18 cellular contexts compared by ENCODE assay signal in genomic region chr11:2207773-2208621, GRCh38. TPM values are rescaled to one million over a fixed set of nuclear protein-coding genes. Genes with fewer than 3 reads are reported as not detected.
DNase-seq lines count a peak whose midpoint lies in the region; ATAC-seq and TF ChIP-seq lines count a peak whose summit lies in the region.
"Had no signal": no experiment of that assay in that cellular context is flagged by ENCODE, and none has a peak within 500 bp of the region (broad histone marks: within the 10 kb centered on the region; RNA-seq: fewer than 3 reads in every experiment).

No MANE protein-coding gene starts in this region.

- H3K27me3 ChIP-seq in SK-N-SH (ENCODE audit: insufficient read depth): no peaks in the 10 kb centered on the region

- no peak for TF ChIP-seq CTCF in SK-N-SH (IDR thresholded peaks at IDR 0.05)
- no peak for TF ChIP-seq CTCF in WTC11 (IDR thresholded peaks at IDR 0.05)

- H3K79me2 ChIP-seq in SK-N-SH (ENCODE audit: insufficient read depth): no peaks in the 10 kb centered on the region

- peak; percentile 45 for DNase-seq in SK-N-SH
- DNase-seq in WTC11 (ENCODE audit: low spot score): no peak
- peak; percentile 3 for DNase-seq in hepatic stellate cell (ENCODE audit: low spot score)
- peak; percentile 37 for DNase-seq in sciatic nerve (ENCODE audit: low spot score)
- no peak for DNase-seq in NCI-H1417 treated with DMSO at 0.1 percent for 48 hours (lab: John Stamatoyannopoulos, UW)
- no peak for DNase-seq in NCI-H510A (lab: John Stamatoyannopoulos, UW)
- DNase-seq: activated B cell treated with CpG ODN at 0.5 μM for 24 hours; activated gamma-delta T cell; brain microvascular endothelial cell; effector memory CD8-positive, alpha-beta T cell; EL; foreskin fibroblast; IMR-90; stimulated activated CD4-positive, alpha-beta T cell treated with anti-CD3 and anti-CD28 coated beads, Interleukin-4, amount 100 ng/mL, for 1 hour had no signal

- H3K4me1 ChIP-seq in SK-N-SH (ENCODE audit: control insufficient read depth in 1 of 2, insufficient read depth in 2 of 2, low read depth in 1 of 2, low read length in 1 of 2): peaks cover 0 to 21% of the 10 kb centered on the region in 2 experiments; a peak in 1 of 4 replicates

- H3K27ac ChIP-seq in SK-N-SH (ENCODE audit: low read depth in 2 of 2, low read length in 1 of 2): no peak overlapping the region; a peak in 1 of 4 replicates
- H3K27ac ChIP-seq: 22Rv1, brain microvascular endothelial cell had no signal

- H3K27ac Mint-ChIP-seq in WTC11: peak overlapping the region; percentile 45; the same call in 1 of the 2 replicates
- H3K27ac Mint-ChIP-seq: activated B cell treated with CpG ODN at 0.5 μM for 24 hours; effector memory CD8-positive, alpha-beta T cell had no signal

- no peak overlapping the region for H3K4me2 ChIP-seq in SK-N-SH

- no peaks in the 10 kb centered on the region for H3K9me3 ChIP-seq in SK-N-SH

- H2AFZ ChIP-seq in SK-N-SH (ENCODE audit: low read depth): no peak overlapping the region

- H3K27me3 Mint-ChIP-seq in WTC11 (ENCODE audit: low read depth): peaks cover 15% of the 10 kb centered on the region; the same call in 1 of the 2 replicates

- no peak overlapping the region for H3K4me3 ChIP-seq in SK-N-SH (ENCODE audit: low read depth in 2 of 2, low read length in 1 of 2)

- H3K36me3 Mint-ChIP-seq in WTC11: no peaks in the 10 kb centered on the region

- H3K4me3 Mint-ChIP-seq in WTC11: no peak overlapping the region
- H3K4me3 Mint-ChIP-seq: activated B cell treated with CpG ODN at 0.5 μM for 24 hours had no signal

- H3K9ac ChIP-seq in SK-N-SH: no peak overlapping the region

- no peaks in the 10 kb centered on the region for H3K9me2 ChIP-seq in SK-N-SH

- POLR2A ChIA-PET in SK-N-SH (lab: Yijun Ruan, JAX) (interaction anchor here (1.3 kb wide), 1 partner anchor 169 kb away, joined by 5 read pairs; the partner anchor contains the start of gene CD81), WTC11 (lab: Charles Lee) (interaction anchor here (0.8 kb wide), 1 partner anchor 193 kb away, joined by 3 read pairs; the partner anchor contains the start of gene TSSC4)

- no peaks in the 10 kb centered on the region for H4K20me1 ChIP-seq in SK-N-SH (ENCODE audit: insufficient read depth)

- ATAC-seq in SK-N-SH treated with all-trans-retinoic acid at 6 μM for 48 hours (no peak), WTC11 (no peak), sciatic nerve (no peak), GM18868 (IDR thresholded peaks at IDR 0.05; ENCODE audit: unreplicated experiment) (no peak)
- ATAC-seq: effector memory CD8-positive, alpha-beta T cell had no signal

- peaks cover 3% of the 10 kb centered on the region for H3K4me1 Mint-ChIP-seq in WTC11
- H3K4me1 Mint-ChIP-seq: activated B cell treated with CpG ODN at 0.5 μM for 24 hours had no signal

- no peaks in the 10 kb centered on the region for H3K9me3 Mint-ChIP-seq in WTC11
- H3K9me3 Mint-ChIP-seq: activated B cell treated with CpG ODN at 0.5 μM for 24 hours; effector memory CD8-positive, alpha-beta T cell had no signal

- WGBS in SK-N-SH (ENCODE audit: low lambda C conversion rate): 50% methylated on average over 16 of the region's 24 CpGs

- TF ChIP-seq EP300 in SK-N-SH (IDR thresholded peaks at IDR 0.05; ENCODE audit: borderline replicate concordance in 1 of 2, low read depth in 1 of 2, low read length in 1 of 2): no peak

- intact Hi-C loops in sciatic nerve (cut with DNase I): no loop called here

- CTCF ChIA-PET in SK-N-SH (lab: Yijun Ruan, JAX): interaction anchor here (0.6 to 4.4 kb wide), 10 partner anchors 10 to 323 kb away, joined by 3 to 38 read pairs (median 6); no protein-coding TSS in a partner anchor
- CTCF ChIA-PET in WTC11 (lab: Charles Lee): interaction anchor here (0.5 to 2.1 kb wide), 10 partner anchors 10 to 778 kb away, joined by 3 to 13 read pairs (median 4); no protein-coding TSS in a partner anchor

- no peak for TF ChIP-seq RAD21 in SK-N-SH (IDR thresholded peaks at IDR 0.05; ENCODE audit: low read length)

- no peaks in the 10 kb centered on the region for H3K36me3 ChIP-seq in SK-N-SH (replicated peaks in 1 of 2; ENCODE audit: control insufficient read depth in 1 of 2, insufficient read depth in 2 of 2, low read length in 1 of 2)
- H3K36me3 ChIP-seq: brain microvascular endothelial cell had no signal

- H3F3A ChIP-seq in SK-N-SH (replicated peaks; ENCODE audit: insufficient read depth): no peaks in the 10 kb centered on the region

TF ChIP-seq in SK-N-SH, 30 proteins besides CTCF, POLR2A, EP300 and RAD21 (continues in another document):
- TF ChIP-seq SMC3 (IDR thresholded peaks at IDR 0.05; ENCODE audit: low read depth, low read length): no peak

TF ChIP-seq in SK-N-SH treated with all-trans-retinoic acid at 6 μM for 48 hours, 23 proteins besides CTCF, POLR2A, EP300 and RAD21 (continues in another document):
- TF ChIP-seq RARB (CRISPR knock-in tag; IDR thresholded peaks at IDR 0.05) (no peak), SNAI2 (CRISPR knock-in tag; IDR thresholded peaks at IDR 0.05) (no peak), ESRRG (CRISPR knock-in tag; IDR thresholded peaks at IDR 0.05) (no peak), ZNF70 (CRISPR knock-in tag; IDR thresholded peaks at IDR 0.05) (no peak), ISL1 (CRISPR knock-in tag; IDR thresholded peaks at IDR 0.05) (no peak), ZNF565 (CRISPR knock-in tag; conservative IDR thresholded peaks at IDR 0.05; ENCODE audit: low read depth) (no peak), TCF4 (CRISPR knock-in tag; IDR thresholded peaks at IDR 0.05; ENCODE audit: borderline replicate concordance) (no peak), CREB5 (CRISPR knock-in tag; IDR thresholded peaks at IDR 0.05; ENCODE audit: low read depth) (no peak), TOX (CRISPR knock-in tag; IDR thresholded peaks at IDR 0.05; ENCODE audit: borderline replicate concordance) (no peak), GLIS3 (CRISPR knock-in tag; IDR thresholded peaks at IDR 0.05) (no peak)

TF ChIP-seq in WTC11, 78 proteins besides CTCF, POLR2A, EP300 and RAD21 (continues in another document):
- TF ChIP-seq NR1H2 (CRISPR knock-in tag; IDR thresholded peaks at IDR 0.05) (no peak), ZNF396 (CRISPR knock-in tag; IDR thresholded peaks at IDR 0.05; ENCODE audit: borderline replicate concordance) (no peak), JAZF1 (CRISPR knock-in tag; IDR thresholded peaks at IDR 0.05) (no peak), MXD4 (CRISPR knock-in tag; IDR thresholded peaks at IDR 0.05; ENCODE audit: borderline replicate concordance) (no peak), ATF6 (CRISPR knock-in tag; IDR thresholded peaks at IDR 0.05) (no peak), RELA (CRISPR knock-in tag; IDR thresholded peaks at IDR 0.05; ENCODE audit: borderline replicate concordance) (no peak), ZNF671 (CRISPR knock-in tag; IDR thresholded peaks at IDR 0.05) (no peak), JUN (CRISPR knock-in tag; IDR thresholded peaks at IDR 0.05) (no peak), ESRRA (CRISPR knock-in tag; IDR thresholded peaks at IDR 0.05; ENCODE audit: borderline replicate concordance) (no peak), NFE2L1 (CRISPR knock-in tag; IDR thresholded peaks at IDR 0.05) (no peak), HMGA2 (CRISPR knock-in tag; IDR thresholded peaks at IDR 0.05) (no peak), TEAD4 (CRISPR knock-in tag; IDR thresholded peaks at IDR 0.05) (no peak)
- TF ChIP-seq, protein P1, sequence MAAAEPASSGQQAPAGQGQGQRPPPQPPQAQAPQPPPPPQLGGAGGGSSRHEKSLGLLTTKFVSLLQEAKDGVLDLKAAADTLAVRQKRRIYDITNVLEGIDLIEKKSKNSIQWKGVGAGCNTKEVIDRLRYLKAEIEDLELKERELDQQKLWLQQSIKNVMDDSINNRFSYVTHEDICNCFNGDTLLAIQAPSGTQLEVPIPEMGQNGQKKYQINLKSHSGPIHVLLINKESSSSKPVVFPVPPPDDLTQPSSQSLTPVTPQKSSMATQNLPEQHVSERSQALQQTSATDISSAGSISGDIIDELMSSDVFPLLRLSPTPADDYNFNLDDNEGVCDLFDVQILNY (CRISPR knock-in tag; IDR thresholded peaks at IDR 0.05): no peak

RNA-seq across cellular contexts. Expression of gene TH, which starts 36.4 kb away (rescaled TPM):
- not detected in 2 replicates for polyA plus RNA-seq in SK-N-SH (2012; rRNA removed)
- not detected in 2 replicates for polyA plus RNA-seq in SK-N-SH (2012; cell fraction: cytosol; rRNA removed)
- not detected in 2 replicates for polyA plus RNA-seq in SK-N-SH (2012; cell fraction: nucleus; rRNA removed)
- total RNA-seq in WTC11 (2021) (0.16 TPM in 1 of 3 replicates, not detected in the others), sciatic nerve (0.36 TPM)
- total RNA-seq: activated B cell treated with CpG ODN at 0.5 μM for 24 hours, IMR-90 had no signal

RNA-seq across cellular contexts. Expression of gene INS, which starts 47.0 kb away (rescaled TPM):
- polyA plus RNA-seq in SK-N-SH (2012; rRNA removed): not detected in 2 replicates
- polyA plus RNA-seq in SK-N-SH (2012; cell fraction: cytosol; rRNA removed): not detected in 2 replicates
- polyA plus RNA-seq in SK-N-SH (2012; cell fraction: nucleus; rRNA removed): not detected in 2 replicates
- total RNA-seq in WTC11 (2021) (0.44 to 0.62 TPM in 2 of 3 replicates, not detected in the other), sciatic nerve (1.5 TPM)
- total RNA-seq: activated B cell treated with CpG ODN at 0.5 μM for 24 hours, IMR-90, renal cortical epithelial cell had no signal
- polyA plus RNA-seq: IMR-90 had no signal

Comparison
In these comparisons a context has a peak if more than half of its experiments do, and no peak if none do; other contexts are left out.
1. DNase-seq: peak in SK-N-SH (single experiment), hepatic stellate cell (single experiment) and sciatic nerve (single experiment); none in WTC11 (single experiment), NCI-H1417 treated with DMSO at 0.1 percent for 48 hours (single experiment) and NCI-H510A (single experiment).